ENCODE assay signal across 14 cellular contexts in genomic region chr1:21655748-21656147, GRCh38. TPM values are rescaled to one million over a fixed set of nuclear protein-coding genes. Genes with fewer than 3 reads are reported as not detected.
DNase-seq lines count a peak whose midpoint lies in the region; ATAC-seq, FAIRE-seq and TF ChIP-seq lines count a peak whose summit lies in the region.
"Had no signal": no experiment of that assay in that cellular context is flagged by ENCODE, and none has a peak within 500 bp of the region (broad histone marks: within the 10 kb centered on the region; RNA-seq: fewer than 3 reads in every experiment).

No MANE protein-coding gene starts in this region.

- DNase-seq in NCI-H748 (lab: John Stamatoyannopoulos, UW; ENCODE audit: unreplicated experiment): peak; percentile 5
- DNase-seq in NCI-H748 treated with DMSO at 0.1 percent for 48 hours (lab: John Stamatoyannopoulos, UW): no peak
- peak; percentile 37 for DNase-seq in RCC 7860 (ENCODE audit: low spot score)
- no peak for DNase-seq in glomerular visceral epithelial cell (ENCODE audit: extremely low spot score)
- DNase-seq in D721Med (ENCODE audit: insufficient read length, low spot score): no peak
- DNase-seq in activated T-cell treated with anti-CD3 and anti-CD28 coated beads, Interleukin-2, amount 50 U/mL, for 1 hour: no peak
- DNase-seq: activated T-cell treated with anti-CD3 and anti-CD28 coated beads, Interleukin-2, amount 50 U/mL, for 4 hours; naive thymus-derived CD4-positive, alpha-beta T cell; NCI-H187; stimulated activated naive CD8-positive, alpha-beta T cell treated with anti-CD3 and anti-CD28 coated beads, Interleukin-15, Interleukin-2, amounts not matched to agents 100 U/mL and 50 U/mL, for 24 hours had no signal

- FAIRE-seq in RCC 7860 (lab: Jason Lieb, UNC): no peak
- no peak for FAIRE-seq in D721Med (lab: Jason Lieb, UNC)
- FAIRE-seq: colon had no signal

- no peak for TF ChIP-seq CTCF in D721Med (IDR thresholded peaks at IDR 0.05; ENCODE audit: insufficient read depth, missing control alignments)

- ATAC-seq in esophagus mucosa (peak; percentile 45), HG02571 (IDR thresholded peaks at IDR 0.05; ENCODE audit: unreplicated experiment) (no peak)
- ATAC-seq: activated T-cell treated with anti-CD3 and anti-CD28 coated beads, Interleukin-2, amount 50 U/mL, for 4 hours; heart right ventricle; naive thymus-derived CD4-positive, alpha-beta T cell; stimulated activated naive CD8-positive, alpha-beta T cell treated with anti-CD3 and anti-CD28 coated beads, Interleukin-15, Interleukin-2, amounts not matched to agents 100 U/mL and 50 U/mL, for 24 hours had no signal

RNA-seq across cellular contexts. Expression of gene RAP1GAP, which starts 13.4 kb away (rescaled TPM):
- total RNA-seq in esophagus mucosa: 3.0 TPM

Comparison
In these comparisons a context has a peak if more than half of its experiments do, and no peak if none do; other contexts are left out.
1. DNase-seq: peak in NCI-H748 (single experiment) and RCC 7860 (single experiment); none in NCI-H748 treated with DMSO at 0.1 percent for 48 hours (single experiment), glomerular visceral epithelial cell (single experiment), D721Med (single experiment) and activated T-cell treated with anti-CD3 and anti-CD28 coated beads, Interleukin-2, amount 50 U/mL, for 1 hour (single experiment).